Comparison of ENCODE assay signal across 6 cellular contexts in genomic region chr1:156750191-156750931, GRCh38. TPM values are rescaled to one million over a fixed set of nuclear protein-coding genes. Genes with fewer than 3 reads are reported as not detected.
DNase-seq lines count a peak whose midpoint lies in the region; ATAC-seq and TF ChIP-seq lines count a peak whose summit lies in the region.

No MANE protein-coding gene starts in this region.

- H3K27ac Mint-ChIP-seq in activated naive CD4-positive, alpha-beta T cell treated with anti-CD3 and anti-CD28 coated beads, Interleukin-2, amount 50 U/mL, for 72 hours: peak overlapping the region; percentile 95 to 99

- ATAC-seq in heart left ventricle: no peak
- peak in 1 of 2 donors; percentile 42 for ATAC-seq in activated naive CD4-positive, alpha-beta T cell treated with anti-CD3 and anti-CD28 coated beads, Interleukin-2, amount 50 U/mL, for 72 hours

- peak overlapping the region; percentile 57 for H4K8ac ChIP-seq in mesenchymal stem cell (ENCODE audit: low read length)

- TF ChIP-seq POLR2A in heart left ventricle (IDR thresholded peaks at IDR 0.05): no peak

- peak overlapping the region; percentile 63 for H2BK15ac ChIP-seq in mesenchymal stem cell (ENCODE audit: low read depth, poor library complexity, severe bottlenecking)

- peak overlapping the region; percentile 90 for H3K4me2 ChIP-seq in mesenchymal stem cell (ENCODE audit: low read length, poor library complexity, severe bottlenecking)

- H3K9me3 ChIP-seq in heart left ventricle: no peaks in the 10 kb centered on the region
- H3K9me3 ChIP-seq in mesenchymal stem cell (ENCODE audit: control insufficient read depth, low read length): no peaks in the 10 kb centered on the region

- H3K9me3 Mint-ChIP-seq in activated naive CD4-positive, alpha-beta T cell treated with anti-CD3 and anti-CD28 coated beads, Interleukin-2, amount 50 U/mL, for 72 hours: no peaks in the 10 kb centered on the region

- peak overlapping the region; percentile 87 for H4K91ac ChIP-seq in mesenchymal stem cell (ENCODE audit: low read length)

- H3K27me3 ChIP-seq in heart left ventricle: no peaks in the 10 kb centered on the region
- no peaks in the 10 kb centered on the region for H3K27me3 ChIP-seq in mesenchymal stem cell (ENCODE audit: control insufficient read depth in 1 of 2, insufficient read depth in 1 of 2, low read length in 2 of 2)

- H2BK12ac ChIP-seq in mesenchymal stem cell (ENCODE audit: low read length in 2 of 2): peak overlapping the region; percentile 14 to 92

- 1 to 5% (median 2%) methylated on average over 14 to 16 of the region's 16 CpGs for WGBS in heart left ventricle, 4 donors
- 2% methylated on average over 11 of the region's 16 CpGs for WGBS in mesenchymal stem cell

- no peak for TF ChIP-seq CTCF in heart left ventricle (IDR thresholded peaks at IDR 0.05)

- H3K4me3 ChIP-seq in heart left ventricle (peak overlapping the region; percentile 72 to 100 (median 96)), mesenchymal stem cell (ENCODE audit: insufficient read depth in 1 of 2, low read depth in 1 of 2, low read length in 2 of 2) (peak overlapping the region; percentile 84 to 90)

- H3K18ac ChIP-seq in mesenchymal stem cell (ENCODE audit: low read depth in 1 of 2, low read length in 2 of 2): peak overlapping the region; percentile 97 to 98

- H3K14ac ChIP-seq in mesenchymal stem cell (ENCODE audit: low read length in 2 of 2): peak overlapping the region; percentile 2 to 53

- peak overlapping the region; percentile 96 to 100 (median 99) for H3K27ac ChIP-seq in heart left ventricle
- peak overlapping the region; percentile 90 for H3K27ac ChIP-seq in mesenchymal stem cell (ENCODE audit: low read length, poor library complexity, severe bottlenecking)

- H2BK5ac ChIP-seq in mesenchymal stem cell (ENCODE audit: low read depth, low read length, poor library complexity, severe bottlenecking): peak overlapping the region; percentile 74

- intact Hi-C loops in heart left ventricle (cut with DNase I) (loop anchor here in 1 of 10 donors (5.0 kb wide), 1 partner anchor 248 kb away; the partner anchor contains the start of gene MEF2D), cardiac septum (cut with DNase I) (no loop called here)

- H3K23ac ChIP-seq in mesenchymal stem cell (ENCODE audit: low read length in 2 of 2): peak overlapping the region; percentile 0 to 86

- H3K36me3 Mint-ChIP-seq in activated naive CD4-positive, alpha-beta T cell treated with anti-CD3 and anti-CD28 coated beads, Interleukin-2, amount 50 U/mL, for 72 hours: peaks cover 35 to 44% of the 10 kb centered on the region in 2 donors

- peaks cover 0 to 2% (median 0%) of the 10 kb centered on the region in 9 donors for H3K36me3 ChIP-seq in heart left ventricle
- peaks cover 5 to 11% of the 10 kb centered on the region in 2 experiments for H3K36me3 ChIP-seq in mesenchymal stem cell (ENCODE audit: control insufficient read depth in 1 of 2, insufficient read depth in 2 of 2, low read depth in 1 of 2, low read length in 2 of 2)

- peak overlapping the region; percentile 99 for H2AK5ac ChIP-seq in mesenchymal stem cell (ENCODE audit: low read length, severe bottlenecking)

- peak overlapping the region; percentile 85 for H2BK120ac ChIP-seq in mesenchymal stem cell (ENCODE audit: low read depth, low read length)

- H2AFZ ChIP-seq in mesenchymal stem cell (ENCODE audit: low read depth, low read length): no peak overlapping the region

- H3K79me1 ChIP-seq in mesenchymal stem cell (replicated peaks; ENCODE audit: low read length, poor library complexity, severe bottlenecking): peaks cover 5% of the 10 kb centered on the region

- peak overlapping the region; percentile 83 to 99 for H3K4ac ChIP-seq in mesenchymal stem cell (ENCODE audit: low read depth in 1 of 2, low read length in 2 of 2)

- DNase-seq in heart left ventricle (peak in 1 of 5 donors; percentile 41), cardiac septum (ENCODE audit: low spot score) (no peak), mesenchymal stem cell (no peak), cerebellum (ENCODE audit: low spot score) (no peak), globus pallidus (ENCODE audit: low spot score) (no peak)
- DNase-seq in activated naive CD4-positive, alpha-beta T cell treated with anti-CD3 and anti-CD28 coated beads, Interleukin-2, amount 50 U/mL, for 72 hours (ENCODE audit: low spot score in 2 of 2): no peak

- peak overlapping the region; percentile 94 for H3K9ac ChIP-seq in mesenchymal stem cell (ENCODE audit: low read length)

- H3K4me1 ChIP-seq in heart left ventricle: peaks cover 22 to 70% (median 57%) of the 10 kb centered on the region in 12 donors
- peaks cover 39% of the 10 kb centered on the region for H3K4me1 ChIP-seq in mesenchymal stem cell (ENCODE audit: control insufficient read depth, insufficient read depth, low read depth, low read length)

RNA-seq across cellular contexts. Expression of gene HDGF, which starts 1.1 kb away (rescaled TPM):
- total RNA-seq in heart left ventricle (100 to 1,000 TPM; 137 to 224 (median 147) TPM), cardiac septum (131 TPM), cerebellum (58.7 TPM)
- polyA plus RNA-seq in heart left ventricle: 100 to 1,000 TPM in 1 of 2 donors, 10 to 100 TPM in 1; 87.7 to 240 TPM
- 100 to 1,000 TPM; 281 to 325 TPM for total RNA-seq in activated naive CD4-positive, alpha-beta T cell treated with anti-CD3 and anti-CD28 coated beads, Interleukin-2, amount 50 U/mL, for 72 hours
- 156 TPM for polyA plus RNA-seq in mesenchymal stem cell (2013, experiment 1 of 2)
- 154 TPM for polyA plus RNA-seq in mesenchymal stem cell (2013, experiment 2 of 2)

RNA-seq across cellular contexts. Expression of gene MRPL24, which starts 9.5 kb away (rescaled TPM):
- 100 to 1,000 TPM in 1 of 9 donors, 10 to 100 TPM in 8; 74.8 to 117 (median 79.6) TPM for total RNA-seq in heart left ventricle
- polyA plus RNA-seq in heart left ventricle: 100 to 1,000 TPM; 135 to 230 TPM
- total RNA-seq in cardiac septum: 66.1 TPM
- 10 to 100 TPM; 61.4 to 70.4 TPM for total RNA-seq in activated naive CD4-positive, alpha-beta T cell treated with anti-CD3 and anti-CD28 coated beads, Interleukin-2, amount 50 U/mL, for 72 hours
- polyA plus RNA-seq in mesenchymal stem cell (2013, experiment 1 of 2): 65.7 TPM
- polyA plus RNA-seq in mesenchymal stem cell (2013, experiment 2 of 2): 64.7 TPM
- total RNA-seq in cerebellum: 13.8 TPM

RNA-seq across cellular contexts. Expression of gene PRCC, which starts 17.0 kb away (rescaled TPM):
- 10 to 100 TPM; 34.6 to 55.5 (median 39.0) TPM for total RNA-seq in heart left ventricle
- 10 to 100 TPM; 39.0 to 49.9 TPM for polyA plus RNA-seq in heart left ventricle
- total RNA-seq in cardiac septum: 44.5 TPM
- 10 to 100 TPM; 44.5 to 72.1 TPM for total RNA-seq in activated naive CD4-positive, alpha-beta T cell treated with anti-CD3 and anti-CD28 coated beads, Interleukin-2, amount 50 U/mL, for 72 hours
- 74.5 TPM for polyA plus RNA-seq in mesenchymal stem cell (2013, experiment 1 of 2)
- 72.5 TPM for polyA plus RNA-seq in mesenchymal stem cell (2013, experiment 2 of 2)
- total RNA-seq in cerebellum: 27.3 TPM

RNA-seq across cellular contexts. Expression of gene ISG20L2, which starts 21.8 kb away (rescaled TPM):
- total RNA-seq in heart left ventricle: 10 to 100 TPM in 8 of 9 donors, 1 to 10 TPM in 1; 8.4 to 17.9 (median 12.8) TPM
- 10 to 100 TPM in 1 of 2 donors, 1 to 10 TPM in 1; 5.1 to 17.6 TPM for polyA plus RNA-seq in heart left ventricle
- total RNA-seq in cardiac septum: 12.4 TPM
- total RNA-seq in activated naive CD4-positive, alpha-beta T cell treated with anti-CD3 and anti-CD28 coated beads, Interleukin-2, amount 50 U/mL, for 72 hours: 10 to 100 TPM; 46.2 to 50.7 TPM
- 26.8 TPM for polyA plus RNA-seq in mesenchymal stem cell (2013, experiment 1 of 2)
- polyA plus RNA-seq in mesenchymal stem cell (2013, experiment 2 of 2): 25.1 TPM
- 12.0 TPM for total RNA-seq in cerebellum

RNA-seq across cellular contexts. Expression of gene METTL25B, which starts 22.1 kb away (rescaled TPM):
- total RNA-seq in heart left ventricle: 10 to 100 TPM in 8 of 9 donors, 1 to 10 TPM in 1; 8.9 to 18.9 (median 15.0) TPM
- 10 to 100 TPM; 15.6 to 24.3 TPM for polyA plus RNA-seq in heart left ventricle
- total RNA-seq in cardiac septum: 14.7 TPM
- total RNA-seq in activated naive CD4-positive, alpha-beta T cell treated with anti-CD3 and anti-CD28 coated beads, Interleukin-2, amount 50 U/mL, for 72 hours: 10 to 100 TPM; 39.4 to 64.9 TPM
- 12.1 TPM for polyA plus RNA-seq in mesenchymal stem cell (2013, experiment 1 of 2)
- polyA plus RNA-seq in mesenchymal stem cell (2013, experiment 2 of 2): 11.3 TPM
- total RNA-seq in cerebellum: 7.9 TPM
